16 cellular contexts compared by ENCODE assay signal in genomic region chr6:143507358-143508145, GRCh38. TPM values are rescaled to one million over a fixed set of nuclear protein-coding genes. Genes with fewer than 3 reads are reported as not detected.
DNase-seq lines count a peak whose midpoint lies in the region; ATAC-seq and TF ChIP-seq lines count a peak whose summit lies in the region.
"Had no signal": no experiment of that assay in that cellular context is flagged by ENCODE, and none has a peak within 500 bp of the region (broad histone marks: within the 10 kb centered on the region; RNA-seq: fewer than 3 reads in every experiment).

No MANE protein-coding gene starts in this region.

- in situ Hi-C loops in ACHN (cut with HindIII; ENCODE audit: low pct_ligation_motif_present, low pct_unique_long_range_greater_than_20kb, low sequenced_read_pairs), result no loop called here

- H3K36me3 ChIP-seq in Loucy (ENCODE audit: insufficient read depth, low read length), result no peaks in the 10 kb centered on the region
- peaks cover 16% of the 10 kb centered on the region for H3K36me3 ChIP-seq in SJCRH30

- DNase-seq in ACHN (peak; percentile 3), epidermal melanocyte (ENCODE audit: insufficient read length, low spot score) (no peak), NCI-H1105 treated with DMSO at 0.1 percent for 48 hours (lab: John Stamatoyannopoulos, UW) (no peak), SJCRH30 (no peak)
- no peak for DNase-seq in activated T-cell treated with anti-CD3 and anti-CD28 coated beads, Interleukin-2, amount 50 U/mL, for 48 hours
- DNase-seq: 8988T; activated naive CD4-positive, alpha-beta T cell treated with Interleukin-2 at 50 U/mL for 16 hours; COR-L47; KBM-7; naive B cell; NCI-H2107 had no signal

- no peaks in the 10 kb centered on the region for H4K20me1 ChIP-seq in Loucy (ENCODE audit: insufficient read depth, low read length, poor library complexity, severe bottlenecking)

- H3K4me1 ChIP-seq in Loucy (ENCODE audit: insufficient read depth, low read length, poor library complexity, severe bottlenecking) (peaks cover 28% of the 10 kb centered on the region), SJCRH30 (no peaks in the 10 kb centered on the region)

- ATAC-seq in GM19324 (IDR thresholded peaks at IDR 0.05; ENCODE audit: low FRiP score, unreplicated experiment), result peak; percentile 47
- peak; percentile 58 for ATAC-seq in HG02642 (IDR thresholded peaks at IDR 0.05; ENCODE audit: poor library complexity, unreplicated experiment)
- ATAC-seq: sciatic nerve had no signal

- peaks cover 31% of the 10 kb centered on the region for H3K79me2 ChIP-seq in Loucy (ENCODE audit: insufficient read depth, low read length)

- no peak overlapping the region for H3K27ac ChIP-seq in SJCRH30
- H3K27ac ChIP-seq: thoracic aorta had no signal

- H3K9me3 ChIP-seq in Loucy (ENCODE audit: insufficient read depth, low read depth, low read length) (no peaks in the 10 kb centered on the region), SJCRH30 (replicated peaks) (no peaks in the 10 kb centered on the region)
- H3K9me3 ChIP-seq: thoracic aorta had no signal

- no peak overlapping the region for H3K9ac ChIP-seq in Loucy (ENCODE audit: low read depth, low read length, poor library complexity, severe bottlenecking)

- H3K4me2 ChIP-seq in Loucy (ENCODE audit: low read depth, low read length, poor library complexity, severe bottlenecking), result peak overlapping the region; percentile 80

- no peak for TF ChIP-seq CTCF in Loucy (conservative IDR thresholded peaks at IDR 0.05; ENCODE audit: low read length)

- H3F3A ChIP-seq in Loucy (ENCODE audit: low read depth), result no peaks in the 10 kb centered on the region

- no peaks in the 10 kb centered on the region for H3K9me2 ChIP-seq in Loucy (replicated peaks; ENCODE audit: low read depth, low read length)

- no peak overlapping the region for H2AFZ ChIP-seq in Loucy (ENCODE audit: low read length)

- H3K4me3 ChIP-seq in Loucy (ENCODE audit: low read length, poor library complexity, severe bottlenecking), result peak overlapping the region; percentile 45
- no peak overlapping the region for H3K4me3 ChIP-seq in SJCRH30
- H3K4me3 ChIP-seq: thoracic aorta had no signal

- H3K27me3 ChIP-seq in Loucy (ENCODE audit: insufficient read depth, low read length, poor library complexity, severe bottlenecking), result no peaks in the 10 kb centered on the region
- H3K27me3 ChIP-seq in SJCRH30, result no peaks in the 10 kb centered on the region

RNA-seq across cellular contexts. Expression of gene FUCA2, which starts 4.0 kb away (rescaled TPM):
- total RNA-seq in SJCRH30 (2014; rRNA removed; shearing (Covaris generic)), result 38.4 and 40.3 TPM in 2 replicates

RNA-seq across cellular contexts. Expression of gene PEX3, which starts 56.9 kb away (rescaled TPM):
- total RNA-seq in SJCRH30 (2014; rRNA removed; shearing (Covaris generic)), result 21.6 and 23.4 TPM in 2 replicates

RNA-seq across cellular contexts. Expression of gene ADAT2, which starts 57.1 kb away (rescaled TPM):
- total RNA-seq in SJCRH30 (2014; rRNA removed; shearing (Covaris generic)), result 6.2 and 11.1 TPM in 2 replicates
